ENCODE assay signal across 15 cellular contexts in genomic region chr11:65482306-65482850, GRCh38. TPM values are rescaled to one million over a fixed set of nuclear protein-coding genes. Genes with fewer than 3 reads are reported as not detected.
A peak's percentile ranks its signal among the peaks of the same experiment; 100 is the strongest.
DNase-seq lines count a peak whose midpoint lies in the region; ATAC-seq and TF ChIP-seq lines count a peak whose summit lies in the region.
"Had no signal": no experiment of that assay in that cellular context is flagged by ENCODE, and none has a peak within 500 bp of the region (broad histone marks: within the 10 kb centered on the region; RNA-seq: fewer than 3 reads in every experiment).

No MANE protein-coding gene starts in this region.

- H3K27me3 ChIP-seq in ascending aorta, result no peaks in the 10 kb centered on the region
- H3K27me3 ChIP-seq in mesenchymal stem cell (ENCODE audit: control insufficient read depth in 1 of 2, insufficient read depth in 1 of 2, low read length in 2 of 2), result no peaks in the 10 kb centered on the region
- H3K27me3 ChIP-seq in smooth muscle cell (ENCODE audit: low read depth), result no peaks in the 10 kb centered on the region
- H3K27me3 ChIP-seq: BLaER1, upper lobe of right lung had no signal

- H3K4me1 ChIP-seq in ascending aorta, result peaks cover 22 to 70% of the 10 kb centered on the region in 2 donors
- peaks cover 28% of the 10 kb centered on the region for H3K4me1 ChIP-seq in mesenchymal stem cell (ENCODE audit: control insufficient read depth, insufficient read depth, low read depth, low read length)
- peaks cover 53% of the 10 kb centered on the region for H3K4me1 ChIP-seq in smooth muscle cell (ENCODE audit: low read depth)

- peak overlapping the region; percentile 46 for H4K91ac ChIP-seq in mesenchymal stem cell (ENCODE audit: low read length)

- H3K36me3 Mint-ChIP-seq in HFFc6 (ENCODE audit: low read depth), result no peaks in the 10 kb centered on the region
- H3K36me3 Mint-ChIP-seq: activated CD8-positive, alpha-beta memory T cell treated with anti-CD3 and anti-CD28 coated beads, Interleukin-2, amount 10 ng/mL, durations not matched to agents 7 days and 5 days; natural killer cell treated with Interleukin-12 subunit alpha and Interleukin-12 subunit beta and Interleukin-15 and Interleukin-18, amount 100 ng/mL, for 72 hours had no signal

- DNase-seq in HFFc6 (no peak), ascending aorta (ENCODE audit: low spot score in 2 of 2) (no peak), mesenchymal stem cell (no peak), smooth muscle cell (lab: John Stamatoyannopoulos, UW; ENCODE audit: unreplicated experiment) (no peak), DMS 273 treated with DMSO at 0.1 percent for 48 hours (lab: John Stamatoyannopoulos, UW) (no peak)
- DNase-seq in activated CD4-positive, CD25-positive, alpha-beta regulatory T cell (lab: John Stamatoyannopoulos, UW), result no peak
- DNase-seq: activated CD8-positive, alpha-beta memory T cell treated with anti-CD3 and anti-CD28 coated beads, Interleukin-2, amount 10 ng/mL, durations not matched to agents 7 days and 5 days; activated naive CD4-positive, alpha-beta T cell treated with anti-CD3 and anti-CD28 coated beads for 36 hours; DMS53; upper lobe of right lung had no signal

- no peak overlapping the region for H3K18ac ChIP-seq in mesenchymal stem cell (ENCODE audit: low read depth in 1 of 2, low read length in 2 of 2)

- peaks cover 3% of the 10 kb centered on the region for H3K79me1 ChIP-seq in mesenchymal stem cell (replicated peaks; ENCODE audit: low read length, poor library complexity, severe bottlenecking)

- H3K9me3 Mint-ChIP-seq in HFFc6, result no peaks in the 10 kb centered on the region
- H3K9me3 Mint-ChIP-seq: activated naive CD4-positive, alpha-beta T cell treated with anti-CD3 and anti-CD28 coated beads for 36 hours; natural killer cell treated with Interleukin-12 subunit alpha and Interleukin-12 subunit beta and Interleukin-15 and Interleukin-18, amount 100 ng/mL, for 72 hours had no signal

- H3K9me3 ChIP-seq in ascending aorta (no peaks in the 10 kb centered on the region), mesenchymal stem cell (ENCODE audit: control insufficient read depth, low read length) (no peaks in the 10 kb centered on the region), smooth muscle cell (replicated peaks; ENCODE audit: low read depth) (no peaks in the 10 kb centered on the region)
- H3K9me3 ChIP-seq: BLaER1, upper lobe of right lung had no signal

- H2AK5ac ChIP-seq in mesenchymal stem cell (ENCODE audit: low read length, severe bottlenecking), result peak overlapping the region; percentile 19

- H3K36me3 ChIP-seq in ascending aorta, result no peaks in the 10 kb centered on the region
- H3K36me3 ChIP-seq in mesenchymal stem cell (ENCODE audit: control insufficient read depth in 1 of 2, insufficient read depth in 2 of 2, low read depth in 1 of 2, low read length in 2 of 2), result no peaks in the 10 kb centered on the region
- H3K36me3 ChIP-seq in smooth muscle cell (ENCODE audit: low read depth), result no peaks in the 10 kb centered on the region
- H3K36me3 ChIP-seq: BLaER1, upper lobe of right lung had no signal

- peak overlapping the region; percentile 8 to 69 for H2BK12ac ChIP-seq in mesenchymal stem cell (ENCODE audit: low read length in 2 of 2)

- H4K20me1 ChIP-seq in smooth muscle cell (ENCODE audit: low read depth), result no peaks in the 10 kb centered on the region
- H4K20me1 ChIP-seq: BLaER1 had no signal

- 100% methylated on average over 2 of the region's 2 CpGs for WGBS in mesenchymal stem cell
- WGBS in smooth muscle cell (ENCODE audit: low lambda C conversion rate), result 93% methylated on average over 2 of the region's 2 CpGs

- peaks cover 55% of the 10 kb centered on the region for H3F3A ChIP-seq in smooth muscle cell (ENCODE audit: low read depth)

- H3K27me3 Mint-ChIP-seq in HFFc6 (ENCODE audit: insufficient read depth), result no peaks in the 10 kb centered on the region; the same call in 1 of the 2 replicates
- H3K27me3 Mint-ChIP-seq: natural killer cell treated with Interleukin-12 subunit alpha and Interleukin-12 subunit beta and Interleukin-15 and Interleukin-18, amount 100 ng/mL, for 72 hours had no signal

- intact Hi-C loops in ascending aorta (cut with DNase I), result no loop called here

- H3K4me2 ChIP-seq in mesenchymal stem cell (ENCODE audit: low read length, poor library complexity, severe bottlenecking), result no peak overlapping the region
- H3K4me2 ChIP-seq in smooth muscle cell, result no peak overlapping the region
- H3K4me2 ChIP-seq: BLaER1 had no signal

- peak overlapping the region; percentile 45 for H2BK5ac ChIP-seq in mesenchymal stem cell (ENCODE audit: low read depth, low read length, poor library complexity, severe bottlenecking)

- H3K27ac ChIP-seq in ascending aorta, result peak overlapping the region; percentile 97 to 98
- peak overlapping the region; percentile 96 for H3K27ac ChIP-seq in mesenchymal stem cell (ENCODE audit: low read length, poor library complexity, severe bottlenecking)
- peak overlapping the region; percentile 100 for H3K27ac ChIP-seq in smooth muscle cell (ENCODE audit: low read depth)
- H3K27ac ChIP-seq: BLaER1, upper lobe of right lung, VCaP had no signal

- no peak overlapping the region for H3K14ac ChIP-seq in mesenchymal stem cell (ENCODE audit: low read length in 2 of 2)

- H3K9ac ChIP-seq in mesenchymal stem cell (ENCODE audit: low read length), result peak overlapping the region; percentile 72
- no peak overlapping the region for H3K9ac ChIP-seq in smooth muscle cell (ENCODE audit: low read depth)
- H3K9ac ChIP-seq: BLaER1 had no signal

- peak overlapping the region; percentile 84 for H2BK120ac ChIP-seq in mesenchymal stem cell (ENCODE audit: low read depth, low read length)

- no peak overlapping the region for H4K8ac ChIP-seq in mesenchymal stem cell (ENCODE audit: low read length)

- peaks cover 40% of the 10 kb centered on the region for H3K79me2 ChIP-seq in smooth muscle cell (ENCODE audit: low read depth)

- TF ChIP-seq CTCF in HFFc6 (IDR thresholded peaks at IDR 0.05) (no peak), ascending aorta (IDR thresholded peaks at IDR 0.05) (no peak), smooth muscle cell (IDR thresholded peaks at IDR 0.05; ENCODE audit: borderline replicate concordance, insufficient read depth, poor library complexity, severe bottlenecking) (no peak)

- H3K4ac ChIP-seq in mesenchymal stem cell (ENCODE audit: low read depth in 1 of 2, low read length in 2 of 2), result peak overlapping the region in 1 of 2 experiments; percentile 22

- H2AFZ ChIP-seq in mesenchymal stem cell (ENCODE audit: low read depth, low read length), result no peak overlapping the region
- no peak overlapping the region for H2AFZ ChIP-seq in smooth muscle cell (ENCODE audit: low read depth)

- no peak overlapping the region for H3K23ac ChIP-seq in mesenchymal stem cell (ENCODE audit: low read length in 2 of 2)

- ATAC-seq in GM21515 (IDR thresholded peaks at IDR 0.05; ENCODE audit: unreplicated experiment) (no peak), HG03521 (IDR thresholded peaks at IDR 0.05; ENCODE audit: unreplicated experiment) (no peak)
- ATAC-seq: activated CD8-positive, alpha-beta memory T cell treated with anti-CD3 and anti-CD28 coated beads, Interleukin-2, amount 10 ng/mL, durations not matched to agents 7 days and 5 days; natural killer cell treated with Interleukin-12 subunit alpha and Interleukin-12 subunit beta and Interleukin-15 and Interleukin-18, amount 100 ng/mL, for 72 hours; upper lobe of right lung had no signal

- no peak overlapping the region for H2BK15ac ChIP-seq in mesenchymal stem cell (ENCODE audit: low read depth, poor library complexity, severe bottlenecking)

- peak overlapping the region; percentile 92 for H3K27ac Mint-ChIP-seq in HFFc6
- H3K27ac Mint-ChIP-seq: activated CD8-positive, alpha-beta memory T cell treated with anti-CD3 and anti-CD28 coated beads, Interleukin-2, amount 10 ng/mL, durations not matched to agents 7 days and 5 days; activated naive CD4-positive, alpha-beta T cell treated with anti-CD3 and anti-CD28 coated beads for 36 hours; natural killer cell treated with Interleukin-12 subunit alpha and Interleukin-12 subunit beta and Interleukin-15 and Interleukin-18, amount 100 ng/mL, for 72 hours had no signal

- H3K4me3 Mint-ChIP-seq in HFFc6, result peak overlapping the region; percentile 64
- H3K4me3 Mint-ChIP-seq: activated CD8-positive, alpha-beta memory T cell treated with anti-CD3 and anti-CD28 coated beads, Interleukin-2, amount 10 ng/mL, durations not matched to agents 7 days and 5 days; activated naive CD4-positive, alpha-beta T cell treated with anti-CD3 and anti-CD28 coated beads for 36 hours; natural killer cell treated with Interleukin-12 subunit alpha and Interleukin-12 subunit beta and Interleukin-15 and Interleukin-18, amount 100 ng/mL, for 72 hours had no signal

- peaks cover 74% of the 10 kb centered on the region for H3K4me1 Mint-ChIP-seq in HFFc6 (ENCODE audit: low read depth)

- no peak overlapping the region for H3K4me3 ChIP-seq in ascending aorta
- no peak overlapping the region for H3K4me3 ChIP-seq in mesenchymal stem cell (ENCODE audit: insufficient read depth in 1 of 2, low read depth in 1 of 2, low read length in 2 of 2)
- no peak overlapping the region for H3K4me3 ChIP-seq in smooth muscle cell
- H3K4me3 ChIP-seq: BLaER1, upper lobe of right lung had no signal

RNA-seq across cellular contexts. Expression of gene MALAT1, which starts 16.5 kb away (rescaled TPM):
- total RNA-seq in HFFc6 (2021; fragmentation: NEBNext Ultra II Directional; extraction: Animal tissue kit (Norgen Biotek cat#: 25700)), result 1,000 to 10,000 TPM; 3,136 to 4,087 (median 3,570) TPM
- total RNA-seq in ascending aorta, result 8,553 TPM
- 972 TPM for polyA plus RNA-seq in mesenchymal stem cell (2013, experiment 1 of 2)
- 756 TPM for polyA plus RNA-seq in mesenchymal stem cell (2013, experiment 2 of 2)
- total RNA-seq in smooth muscle cell, result 7,019 and 7,386 TPM in 2 replicates
- 6,158 and 16,096 TPM in 2 replicates for polyA plus RNA-seq in smooth muscle cell

RNA-seq across cellular contexts. Expression of gene SCYL1, which starts 42.5 kb away (rescaled TPM):
- total RNA-seq in HFFc6 (2021; fragmentation: NEBNext Ultra II Directional; extraction: Animal tissue kit (Norgen Biotek cat#: 25700)), result 100 to 1,000 TPM; 120 to 137 (median 126) TPM
- total RNA-seq in ascending aorta (220 TPM), smooth muscle cell (66.6 and 90.8 TPM in 2 replicates)
- polyA plus RNA-seq in mesenchymal stem cell (2013, experiment 1 of 2), result 114 TPM
- 115 TPM for polyA plus RNA-seq in mesenchymal stem cell (2013, experiment 2 of 2)
- polyA plus RNA-seq in smooth muscle cell, result 108 and 123 TPM in 2 replicates

RNA-seq across cellular contexts. Expression of gene NEAT1, which starts 59.8 kb away (rescaled TPM):
- 100 to 1,000 TPM; 185 to 250 (median 213) TPM for total RNA-seq in HFFc6 (2021; fragmentation: NEBNext Ultra II Directional; extraction: Animal tissue kit (Norgen Biotek cat#: 25700))
- 180 TPM for total RNA-seq in ascending aorta
- polyA plus RNA-seq in mesenchymal stem cell (2013, experiment 1 of 2), result 51.2 TPM
- 44.5 TPM for polyA plus RNA-seq in mesenchymal stem cell (2013, experiment 2 of 2)
- total RNA-seq in smooth muscle cell, result 142 and 155 TPM in 2 replicates
- polyA plus RNA-seq in smooth muscle cell, result 14.9 and 84.6 TPM in 2 replicates
